ENCODE assay signal across 8 cellular contexts in the genomic region with DNA sequence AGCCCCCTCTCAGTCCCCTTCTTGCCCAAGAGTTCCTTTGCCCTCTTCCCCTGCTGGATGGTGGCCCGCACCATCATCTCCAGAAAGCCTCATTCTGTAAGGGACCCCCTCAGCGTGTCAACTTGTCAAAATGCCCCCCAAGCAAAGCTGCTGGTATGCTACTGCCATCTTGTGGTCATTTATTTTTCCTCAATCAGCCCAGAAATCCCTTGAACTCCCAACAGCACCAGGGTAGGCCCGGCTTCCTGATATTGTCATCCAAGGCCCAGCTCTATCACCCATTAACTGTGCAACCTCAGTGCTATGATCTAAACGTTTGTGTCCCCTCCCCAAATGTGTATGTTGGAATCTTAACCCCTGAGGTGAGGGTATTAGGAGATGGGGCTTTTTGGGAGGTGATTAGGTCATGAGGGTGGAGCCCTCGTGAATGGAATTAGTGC. TPM values are rescaled to one million over a fixed set of nuclear protein-coding genes. Genes with fewer than 3 reads are reported as not detected.
A peak's percentile ranks its signal among the peaks of the same experiment; 100 is the strongest.
DNase-seq lines count a peak whose midpoint lies in the region; ATAC-seq, FAIRE-seq and TF ChIP-seq lines count a peak whose summit lies in the region.

No MANE protein-coding gene starts in this region.

- H3K4me1 ChIP-seq in heart right ventricle (no peaks in the 10 kb centered on the region), hepatocyte (ENCODE audit: insufficient read depth) (no peaks in the 10 kb centered on the region)

- WGBS in heart right ventricle, 2 donors: 71 to 73% methylated on average over 5 of the region's 5 CpGs
- 61% methylated on average over 5 of the region's 5 CpGs for WGBS in hepatocyte (ENCODE audit: low lambda C conversion rate, missing lambda C conversion rate)

- no peaks in the 10 kb centered on the region for H3K79me2 ChIP-seq in hepatocyte

- H3K4me2 ChIP-seq in hepatocyte: no peak overlapping the region

- intact Hi-C loops in heart right ventricle (cut with DNase I) (loop anchor here in 5 of 10 donors (5.0 to 10.0 kb wide), 3 partner anchors 55 to 645 kb away; a partner anchor contains a TSS), cardiac septum (cut with DNase I) (no loop called here)

- H3K27me3 ChIP-seq in heart right ventricle (no peaks in the 10 kb centered on the region), hepatocyte (no peaks in the 10 kb centered on the region)

- H2AFZ ChIP-seq in hepatocyte: no peak overlapping the region

- ATAC-seq in heart right ventricle (peak in 3 of 8 donors; percentile 13 to 28 (median 26)), SK-N-SH treated with all-trans-retinoic acid at 6 μM for 48 hours (peak; percentile 53), GM21717 (IDR thresholded peaks at IDR 0.05; ENCODE audit: unreplicated experiment) (no peak)

- DNase-seq in heart right ventricle (no peak), cardiac septum (ENCODE audit: low spot score) (no peak), hepatocyte (ENCODE audit: low spot score) (no peak), urothelium cell line (ENCODE audit: low spot score) (peak; percentile 35), CD1c-positive myeloid dendritic cell (ENCODE audit: extremely low spot score) (no peak), dedifferentiated amniotic fluid mesenchymal stem cell (ENCODE audit: extremely low spot score) (no peak)

- H3K27ac ChIP-seq in heart right ventricle: no peak overlapping the region
- H3K27ac ChIP-seq in hepatocyte: no peak overlapping the region

- H3K9me3 ChIP-seq in heart right ventricle: no peaks in the 10 kb centered on the region
- H3K9me3 ChIP-seq in hepatocyte (ENCODE audit: low read depth): no peaks in the 10 kb centered on the region

- peak in 8 of 9 donors; percentile 41 to 70 (median 60) for TF ChIP-seq CTCF in heart right ventricle (IDR thresholded peaks at IDR 0.05)
- TF ChIP-seq CTCF in hepatocyte (IDR thresholded peaks at IDR 0.05; ENCODE audit: poor library complexity): peak; percentile 57

- no peak overlapping the region for H3K4me3 ChIP-seq in heart right ventricle
- H3K4me3 ChIP-seq in hepatocyte: no peak overlapping the region

- no peaks in the 10 kb centered on the region for H3K9me2 ChIP-seq in hepatocyte (replicated peaks; ENCODE audit: insufficient read depth)

- FAIRE-seq in urothelium cell line (lab: Jason Lieb, UNC): no peak

- H3K36me3 ChIP-seq in heart right ventricle: peaks cover 0 to 99% (median 16%) of the 10 kb centered on the region in 9 donors
- no peaks in the 10 kb centered on the region for H3K36me3 ChIP-seq in hepatocyte (replicated peaks; ENCODE audit: insufficient read depth, low read depth)

- H4K20me1 ChIP-seq in hepatocyte (ENCODE audit: insufficient read depth, poor library complexity, severe bottlenecking): no peaks in the 10 kb centered on the region

TF ChIP-seq in SK-N-SH treated with all-trans-retinoic acid at 6 μM for 48 hours, 23 proteins besides CTCF, POLR2A, EP300 and RAD21:
- no peak for TF ChIP-seq TOX (CRISPR knock-in tag; IDR thresholded peaks at IDR 0.05; ENCODE audit: borderline replicate concordance)

RNA-seq across cellular contexts. Expression of a gene that starts 53.2 kb away (rescaled TPM):
- total RNA-seq in heart right ventricle (100 to 1,000 TPM in 1 of 10 donors, 10 to 100 TPM in 9; 51.4 to 108 (median 83.3) TPM), cardiac septum (94.4 TPM), hepatocyte (73.4 and 74.2 TPM in 2 replicates)
- polyA plus RNA-seq in heart right ventricle (10 to 100 TPM in 1 of 2 donors, 1 to 10 TPM in 1; 5.3 to 19.2 TPM), hepatocyte (26.7 and 38.0 TPM in 2 replicates)
